14 cellular contexts compared by ENCODE assay signal in the genomic region with DNA sequence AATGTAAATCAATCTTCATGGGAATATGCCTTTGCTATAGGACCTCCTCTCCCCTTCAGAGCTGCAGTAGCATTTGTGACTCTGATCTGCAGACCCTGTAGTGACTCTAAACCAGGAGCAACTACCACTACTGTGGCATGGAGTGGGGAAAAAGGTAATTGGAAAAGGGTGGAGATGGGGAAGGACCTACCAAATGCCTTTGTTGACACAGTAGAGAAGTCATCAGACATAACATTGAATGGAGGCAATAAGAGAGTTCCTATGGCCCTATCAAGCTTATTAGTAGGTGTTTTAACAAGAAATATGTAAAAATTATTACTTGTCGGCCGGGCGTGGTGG. TPM values are rescaled to one million over a fixed set of nuclear protein-coding genes. Genes with fewer than 3 reads are reported as not detected.
DNase-seq lines count a peak whose midpoint lies in the region; ATAC-seq, FAIRE-seq and TF ChIP-seq lines count a peak whose summit lies in the region.
"Had no signal": no experiment of that assay in that cellular context is flagged by ENCODE, and none has a peak within 500 bp of the region (broad histone marks: within the 10 kb centered on the region; RNA-seq: fewer than 3 reads in every experiment).

No MANE protein-coding gene starts in this region.

- H3K4me1 ChIP-seq in A549 (peaks cover 46% of the 10 kb centered on the region), HEK293 (ENCODE audit: control insufficient read depth, insufficient read depth, low read length) (no peaks in the 10 kb centered on the region; the same call in 1 of the 2 replicates)

- H3K27ac Mint-ChIP-seq in chondrocyte (ENCODE audit: unreplicated experiment): peak overlapping the region; percentile 58
- H3K27ac Mint-ChIP-seq in natural killer cell: no peak overlapping the region

- no peak for TF ChIP-seq EP300 in A549 (IDR thresholded peaks at IDR 0.05)

- WGBS in A549 (ENCODE audit: missing lambda C conversion rate): 88% methylated on average over 3 of the region's 3 CpGs

- no peak for FAIRE-seq in A549 (lab: Jason Lieb, UNC)
- FAIRE-seq: endothelial cell of umbilical vein, RCC 7860 had no signal

- intact Hi-C loops in natural killer cell (cut with micrococcal nuclease): no loop called here

- H3K4me2 ChIP-seq in A549: peak overlapping the region; percentile 94

- CTCF ChIA-PET in A549 (lab: Yijun Ruan, JAX): interaction anchor here (0.6 to 1.8 kb wide), 2 partner anchors 10 to 82 kb away, joined by 3 to 6 read pairs; no protein-coding TSS in a partner anchor
- CTCF ChIA-PET in HEK293 (lab: Yijun Ruan, JAX): interaction anchor here (1.0 to 1.4 kb wide), 3 partner anchors 13 to 139 kb away, joined by 3 to 4 read pairs (median 3); partner anchors contain the start of genes LSM2, LY6G5C and VARS1

- H3K27me3 Mint-ChIP-seq in chondrocyte (ENCODE audit: low read depth) (no peaks in the 10 kb centered on the region), natural killer cell (ENCODE audit: low read depth in 2 of 2) (no peaks in the 10 kb centered on the region)

- peak; percentile 20; the same call in 1 of the 2 replicates for TF ChIP-seq POLR2A in A549 (IDR thresholded peaks at IDR 0.05; ENCODE audit: low read length)

- no peak for TF ChIP-seq RAD21 in A549 (conservative IDR thresholded peaks at IDR 0.05 in 1 of 2, IDR thresholded peaks at IDR 0.05 in 1 of 2)

- H3K9me3 Mint-ChIP-seq in chondrocyte (ENCODE audit: low read depth) (no peaks in the 10 kb centered on the region), natural killer cell (no peaks in the 10 kb centered on the region)

- DNase-seq in A549 (ENCODE audit: low read depth in 1 of 2, low spot score in 1 of 2) (no peak), chondrocyte (ENCODE audit: low spot score) (no peak), natural killer cell (no peak), NCI-H774 (lab: John Stamatoyannopoulos, UW) (no peak), hepatic stellate cell (ENCODE audit: low spot score) (no peak), GOT3 (lab: John Stamatoyannopoulos, UW) (no peak)
- DNase-seq: activated CD4-positive, CD25-positive, alpha-beta regulatory T cell; Caco-2; NCI-H2029 had no signal

- H3K36me3 Mint-ChIP-seq in chondrocyte (ENCODE audit: low read depth): no peaks in the 10 kb centered on the region
- no peaks in the 10 kb centered on the region for H3K36me3 Mint-ChIP-seq in natural killer cell

- no peak for ATAC-seq in A549
- ATAC-seq in natural killer cell: no peak
- ATAC-seq in HG02970 (IDR thresholded peaks at IDR 0.05; ENCODE audit: low FRiP score, unreplicated experiment): no peak

- TF ChIP-seq CTCF in A549 (IDR thresholded peaks at IDR 0.05) (no peak), HEK293 (tag by site-specific recombination; IDR thresholded peaks at IDR 0.05) (no peak), chondrocyte (IDR thresholded peaks at IDR 0.05) (no peak), natural killer cell (IDR thresholded peaks at IDR 0.05) (no peak)

- H3K4me1 Mint-ChIP-seq in chondrocyte (ENCODE audit: low read depth) (peaks cover 41% of the 10 kb centered on the region), natural killer cell (peaks cover 29 to 31% of the 10 kb centered on the region in 2 donors)

- H3K27ac ChIP-seq in A549 (peak overlapping the region; percentile 53 to 87), HEK293 (ENCODE audit: extremely low read depth, low read depth, low read length) (no peak overlapping the region; the same call in 1 of the 2 replicates)

- H3K4me3 ChIP-seq in A549 (no peak overlapping the region), HEK293 (ENCODE audit: low read depth, low read length) (no peak overlapping the region)
- H3K4me3 ChIP-seq: ovary had no signal

- H3K36me3 ChIP-seq in HEK293 (ENCODE audit: control insufficient read depth in 2 of 2, insufficient read depth in 1 of 2, low read length in 2 of 2): peaks cover 0 to 25% of the 10 kb centered on the region in 2 experiments; a peak in 1 of 3 replicates
- H3K36me3 ChIP-seq: ovary had no signal

- no peak overlapping the region for H3K4me3 Mint-ChIP-seq in chondrocyte (ENCODE audit: unreplicated experiment)
- peak overlapping the region; percentile 70 for H3K4me3 Mint-ChIP-seq in natural killer cell

- H3K9me3 ChIP-seq in A549: no peaks in the 10 kb centered on the region
- H3K9me3 ChIP-seq in HEK293 (ENCODE audit: control insufficient read depth, insufficient read depth, low read depth, low read length): no peaks in the 10 kb centered on the region
- H3K9me3 ChIP-seq: Caco-2, ovary had no signal

- POLR2A ChIA-PET in A549 (lab: Yijun Ruan, JAX): no interaction called here
- POLR2A ChIA-PET in HEK293 (lab: Yijun Ruan, JAX): interaction anchor here (0.5 to 1.5 kb wide), 6 partner anchors 13 to 146 kb away, joined by 3 to 7 read pairs (median 4); partner anchors contain the start of genes LSM2 and NEU1

TF ChIP-seq in A549, 52 proteins besides CTCF, POLR2A, EP300 and RAD21:
- no peak for TF ChIP-seq MYC (IDR thresholded peaks at IDR 0.05; ENCODE audit: borderline replicate concordance, low read length)
- TF ChIP-seq SMC3 (IDR thresholded peaks at IDR 0.05): no peak
- no peak for TF ChIP-seq RARB (CRISPR knock-in tag; IDR thresholded peaks at IDR 0.05)
- no peak for TF ChIP-seq EHF (CRISPR knock-in tag; IDR thresholded peaks at IDR 0.05)
- TF ChIP-seq RCOR1 (IDR thresholded peaks at IDR 0.05; ENCODE audit: low read depth, low read length): no peak

TF ChIP-seq in HEK293, 187 proteins besides CTCF, POLR2A, EP300 and RAD21 (continues in another document):
- TF ChIP-seq, protein P1, sequence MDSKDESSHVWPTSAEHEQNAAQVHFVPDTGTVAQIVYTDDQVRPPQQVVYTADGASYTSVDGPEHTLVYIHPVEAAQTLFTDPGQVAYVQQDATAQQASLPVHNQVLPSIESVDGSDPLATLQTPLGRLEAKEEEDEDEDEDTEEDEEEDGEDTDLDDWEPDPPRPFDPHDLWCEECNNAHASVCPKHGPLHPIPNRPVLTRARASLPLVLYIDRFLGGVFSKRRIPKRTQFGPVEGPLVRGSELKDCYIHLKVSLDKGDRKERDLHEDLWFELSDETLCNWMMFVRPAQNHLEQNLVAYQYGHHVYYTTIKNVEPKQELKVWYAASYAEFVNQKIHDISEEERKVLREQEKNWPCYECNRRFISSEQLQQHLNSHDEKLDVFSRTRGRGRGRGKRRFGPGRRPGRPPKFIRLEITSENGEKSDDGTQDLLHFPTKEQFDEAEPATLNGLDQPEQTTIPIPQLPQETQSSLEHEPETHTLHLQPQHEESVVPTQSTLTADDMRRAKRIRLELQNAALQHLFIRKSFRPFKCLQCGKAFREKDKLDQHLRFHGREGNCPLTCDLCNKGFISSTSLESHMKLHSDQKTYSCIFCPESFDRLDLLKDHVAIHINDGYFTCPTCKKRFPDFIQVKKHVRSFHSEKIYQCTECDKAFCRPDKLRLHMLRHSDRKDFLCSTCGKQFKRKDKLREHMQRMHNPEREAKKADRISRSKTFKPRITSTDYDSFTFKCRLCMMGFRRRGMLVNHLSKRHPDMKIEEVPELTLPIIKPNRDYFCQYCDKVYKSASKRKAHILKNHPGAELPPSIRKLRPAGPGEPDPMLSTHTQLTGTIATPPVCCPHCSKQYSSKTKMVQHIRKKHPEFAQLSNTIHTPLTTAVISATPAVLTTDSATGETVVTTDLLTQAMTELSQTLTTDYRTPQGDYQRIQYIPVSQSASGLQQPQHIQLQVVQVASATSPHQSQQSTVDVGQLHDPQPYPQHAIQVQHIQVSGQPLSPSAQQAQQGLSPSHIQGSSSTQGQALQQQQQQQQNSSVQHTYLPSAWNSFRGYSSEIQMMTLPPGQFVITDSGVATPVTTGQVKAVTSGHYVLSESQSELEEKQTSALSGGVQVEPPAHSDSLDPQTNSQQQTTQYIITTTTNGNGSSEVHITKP (tag by site-specific recombination; IDR thresholded peaks at IDR 0.05): 0 out of 2 replicates have a peak, but pooled peaks have one; percentile 41

RNA-seq across cellular contexts. Expression of gene HSPA1A, which starts 4.7 kb away (rescaled TPM):
- polyA plus RNA-seq in A549 (2011; rRNA removed) (88.2 and 122 TPM in 2 replicates), A549 (2017; fragmentation: RNase III; extraction: RNeasy Plus Mini Kit Qiagen cat#74134 plus additional on column Dnase treatment) (129 to 204 TPM (median 194 TPM) in 3 replicates)
- polyA plus RNA-seq in A549 (2012; cell fraction: cytosol; rRNA removed): 373 and 433 TPM in 2 replicates
- 595 and 923 TPM in 2 replicates for polyA plus RNA-seq in A549 (2012; cell fraction: nucleus; rRNA removed)
- polyA minus RNA-seq in A549 (2011; rRNA and poly(A)+ RNA removed): 70.9 and 89.7 TPM in 2 replicates
- total RNA-seq in chondrocyte (23.0 to 46.3 TPM (median 46.2 TPM) in 3 replicates), natural killer cell (10 to 100 TPM; 24.4 to 34.6 (median 34.5) TPM)

RNA-seq across cellular contexts. Expression of gene HSPA1L, which starts 4.9 kb away (rescaled TPM):
- polyA plus RNA-seq in A549 (2011; rRNA removed) (1.2 and 1.6 TPM in 2 replicates), A549 (2017; fragmentation: RNase III; extraction: RNeasy Plus Mini Kit Qiagen cat#74134 plus additional on column Dnase treatment) (1.2 to 1.7 TPM (median 1.4 TPM) in 3 replicates)
- 0.67 and 0.70 TPM in 2 replicates for polyA plus RNA-seq in A549 (2012; cell fraction: cytosol; rRNA removed)
- 0.50 and 0.70 TPM in 2 replicates for polyA plus RNA-seq in A549 (2012; cell fraction: nucleus; rRNA removed)
- polyA minus RNA-seq in A549 (2011; rRNA and poly(A)+ RNA removed): 1.4 and 1.6 TPM in 2 replicates
- total RNA-seq in chondrocyte (0.89 to 1.5 TPM (median 1.00 TPM) in 3 replicates), natural killer cell (1 to 10 TPM; 2.0 to 4.5 (median 3.6) TPM)

RNA-seq across cellular contexts. Expression of gene HSPA1B, which starts 7.5 kb away (rescaled TPM):
- 52.7 and 70.6 TPM in 2 replicates for polyA plus RNA-seq in A549 (2011; rRNA removed)
- polyA plus RNA-seq in A549 (2012; cell fraction: cytosol; rRNA removed): 142 and 160 TPM in 2 replicates
- polyA plus RNA-seq in A549 (2012; cell fraction: nucleus; rRNA removed): 253 and 414 TPM in 2 replicates
- polyA plus RNA-seq in A549 (2017; fragmentation: RNase III; extraction: RNeasy Plus Mini Kit Qiagen cat#74134 plus additional on column Dnase treatment): 56.7 to 125 TPM (median 98.6 TPM) in 3 replicates
- 59.4 and 75.7 TPM in 2 replicates for polyA minus RNA-seq in A549 (2011; rRNA and poly(A)+ RNA removed)
- total RNA-seq in chondrocyte: 46.8 to 57.9 TPM (median 50.4 TPM) in 3 replicates
- 100 to 1,000 TPM in 1 of 3 donors, 10 to 100 TPM in 1, 1 to 10 TPM in 1; 8.5 to 112 (median 15.3) TPM for total RNA-seq in natural killer cell

RNA-seq across cellular contexts. Expression of gene LSM2, which starts 13.3 kb away (rescaled TPM):
- polyA plus RNA-seq in A549 (2011; rRNA removed) (54.7 and 73.8 TPM in 2 replicates), A549 (2017; fragmentation: RNase III; extraction: RNeasy Plus Mini Kit Qiagen cat#74134 plus additional on column Dnase treatment) (58.9 to 65.3 TPM (median 59.6 TPM) in 3 replicates)
- 93.2 and 93.8 TPM in 2 replicates for polyA plus RNA-seq in A549 (2012; cell fraction: cytosol; rRNA removed)
- polyA plus RNA-seq in A549 (2012; cell fraction: nucleus; rRNA removed): 45.7 and 47.3 TPM in 2 replicates
- 49.2 and 60.8 TPM in 2 replicates for polyA minus RNA-seq in A549 (2011; rRNA and poly(A)+ RNA removed)
- total RNA-seq in chondrocyte (35.0 to 42.5 TPM (median 35.7 TPM) in 3 replicates), natural killer cell (10 to 100 TPM; 28.1 to 34.9 (median 29.2) TPM)

RNA-seq across cellular contexts. Expression of gene VARS1, which starts 24.5 kb away (rescaled TPM):
- polyA plus RNA-seq in A549 (2011; rRNA removed) (17.7 and 24.7 TPM in 2 replicates), A549 (2017; fragmentation: RNase III; extraction: RNeasy Plus Mini Kit Qiagen cat#74134 plus additional on column Dnase treatment) (57.2 to 58.4 TPM (median 58.3 TPM) in 3 replicates)
- 30.2 and 37.0 TPM in 2 replicates for polyA plus RNA-seq in A549 (2012; cell fraction: cytosol; rRNA removed)
- 141 and 146 TPM in 2 replicates for polyA plus RNA-seq in A549 (2012; cell fraction: nucleus; rRNA removed)
- polyA minus RNA-seq in A549 (2011; rRNA and poly(A)+ RNA removed): 74.6 and 88.9 TPM in 2 replicates
- total RNA-seq in chondrocyte (71.1 to 101 TPM (median 71.9 TPM) in 3 replicates), natural killer cell (10 to 100 TPM; 45.2 to 58.6 (median 49.2) TPM)
